9 cellular contexts compared by ENCODE assay signal in the genomic region with DNA sequence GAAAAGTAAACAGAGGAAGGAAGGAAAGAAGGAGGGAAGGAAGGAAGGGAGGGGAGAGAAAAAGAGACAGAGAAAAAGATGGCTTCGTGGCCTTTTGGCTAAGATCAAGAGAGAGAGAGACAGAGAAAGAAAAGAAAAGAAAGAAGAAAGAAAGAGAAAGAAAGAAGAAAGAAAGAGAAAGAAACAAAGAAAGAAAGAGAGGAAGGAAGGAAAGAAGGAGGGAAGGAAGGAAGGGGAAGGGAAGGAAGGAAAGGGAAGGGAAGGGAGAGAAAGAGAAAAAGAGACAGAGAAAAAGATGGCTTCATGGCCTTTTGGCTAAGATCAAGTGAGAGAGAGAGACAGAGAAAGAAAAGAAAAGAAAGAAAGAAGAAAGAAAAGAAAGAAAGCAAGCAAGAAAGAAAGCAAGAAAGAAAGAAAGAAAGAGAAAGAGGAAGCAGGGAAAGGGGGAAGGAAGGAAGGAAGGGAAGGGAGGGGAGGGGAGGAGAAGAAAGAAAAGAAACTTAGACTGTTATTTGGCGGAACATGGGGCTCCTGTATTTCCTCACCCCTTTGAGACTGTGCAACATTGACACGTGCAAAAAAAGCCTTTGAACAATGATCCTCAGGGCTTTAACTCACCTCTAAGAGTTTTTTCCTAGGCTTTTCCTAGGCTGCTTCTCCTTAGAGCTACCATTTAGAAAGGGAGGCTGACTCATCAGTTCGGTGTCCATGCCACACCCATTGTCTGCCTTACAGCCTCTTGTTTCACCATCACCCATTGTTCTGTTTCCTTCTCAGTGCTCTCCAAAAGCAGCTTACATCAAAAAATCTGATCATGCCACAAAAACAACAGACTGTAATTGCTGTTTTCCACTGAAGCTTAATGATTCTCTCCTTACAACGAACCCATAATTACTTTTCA.
DNase-seq lines count a peak whose midpoint lies in the region; ATAC-seq, FAIRE-seq and TF ChIP-seq lines count a peak whose summit lies in the region.
"Had no signal": no experiment of that assay in that cellular context is flagged by ENCODE, and none has a peak within 500 bp of the region (broad histone marks: within the 10 kb centered on the region; RNA-seq: fewer than 3 reads in every experiment).

No MANE protein-coding gene starts in this region.

- no peak overlapping the region for H4K91ac ChIP-seq in H1 (replicated peaks; ENCODE audit: insufficient read length, low read length)

- H3K79me1 ChIP-seq in H1 (ENCODE audit: low read depth, low read length), result no peaks in the 10 kb centered on the region

- TF ChIP-seq EP300 in H1 (IDR thresholded peaks at IDR 0.05; ENCODE audit: borderline replicate concordance in 1 of 2, low read depth in 2 of 2, low read length in 2 of 2), result no peak

- H3K4me2 ChIP-seq in H1 (ENCODE audit: insufficient read depth in 1 of 2, low read depth in 2 of 2, low read length in 2 of 2), result no peak overlapping the region

- whole genome bisulfite sequencing in H1 (ENCODE audit: extremely low coverage in 1 of 2, insufficient coverage in 1 of 2, insufficient read length in 1 of 2, insufficient replicate concordance in 2 of 2, low coverage in 1 of 2, low lambda C conversion rate in 2 of 2, missing lambda C conversion rate in 1 of 2), 2 experiments, result 63% methylated on average over 5 of the region's 5 CpGs; no CpG with 5 or more reads in 1 of the 2 experiments

- no peak overlapping the region for H2BK20ac ChIP-seq in H1 (ENCODE audit: low read length)

- TF ChIP-seq CTCF in H1 (IDR thresholded peaks at IDR 0.05; ENCODE audit: control extremely low read depth in 1 of 3, insufficient read depth in 1 of 3, low read depth in 1 of 3, low read length in 3 of 3), result no peak

- H3K79me2 ChIP-seq in H1 (ENCODE audit: control insufficient read depth in 1 of 2, insufficient read depth in 2 of 2, low read length in 2 of 2), result no peaks in the 10 kb centered on the region

- H4K5ac ChIP-seq in H1 (ENCODE audit: insufficient read length, low read depth, low read length), result no peak overlapping the region

- no peaks in the 10 kb centered on the region for H4K20me1 ChIP-seq in H1 (replicated peaks in 1 of 2; ENCODE audit: control insufficient read depth in 1 of 2, insufficient read depth in 2 of 2, low read length in 2 of 2)

- no peak overlapping the region for H2AK5ac ChIP-seq in H1 (ENCODE audit: low read depth, low read length)

- no peaks in the 10 kb centered on the region for H3K23me2 ChIP-seq in H1 (ENCODE audit: low read depth, low read length)

- no peaks in the 10 kb centered on the region for H3K9me3 ChIP-seq in H1 (ENCODE audit: insufficient read depth in 2 of 2, low read depth in 1 of 2, low read length in 1 of 2)

- H3K36me3 ChIP-seq in H7 (replicated peaks; ENCODE audit: control insufficient read depth, insufficient read depth, low read length) (no peaks in the 10 kb centered on the region), H1 (ENCODE audit: control insufficient read depth in 2 of 4, insufficient read depth in 4 of 4, low read length in 3 of 4) (no peaks in the 10 kb centered on the region)

- FAIRE-seq in H1 (lab: Jason Lieb, UNC), result no peak

- no peak overlapping the region for H3K14ac ChIP-seq in H1 (ENCODE audit: insufficient read length)

- no peak overlapping the region for H2BK120ac ChIP-seq in H1 (replicated peaks; ENCODE audit: low read depth, low read length)

- no peaks in the 10 kb centered on the region for H3K27me3 ChIP-seq in H7 (ENCODE audit: control insufficient read depth, insufficient read depth, low read length)
- no peaks in the 10 kb centered on the region for H3K27me3 ChIP-seq in H1 (replicated peaks in 1 of 4; ENCODE audit: control insufficient read depth in 3 of 4, extremely low read depth in 1 of 4, insufficient read depth in 3 of 4, low read length in 3 of 4)

- H3K4me1 ChIP-seq in H1 (replicated peaks in 1 of 4; ENCODE audit: control insufficient read depth in 3 of 4, insufficient read depth in 4 of 4, low read length in 3 of 4), result no peaks in the 10 kb centered on the region

- POLR2A ChIA-PET in H1 (lab: Charles Lee; ENCODE audit: partially characterized antibody), result no interaction called here

- H2AFZ ChIP-seq in H1 (ENCODE audit: low read length), result peak overlapping the region; percentile 13; the same call in 1 of the 2 replicates

- no peak overlapping the region for H3K4me3 ChIP-seq in H7 (ENCODE audit: insufficient read depth, low read depth, low read length)
- no peak overlapping the region for H3K4me3 ChIP-seq in H1 (ENCODE audit: extremely low read depth in 1 of 4, insufficient read depth in 2 of 4, low read depth in 3 of 4, low read length in 4 of 4)
- no peak overlapping the region for H3K4me3 ChIP-seq in skeletal muscle cell (ENCODE audit: low read depth, low read length)

- no peak for TF ChIP-seq POLR2A in H1 (IDR thresholded peaks at IDR 0.05; ENCODE audit: control extremely low read depth in 1 of 2, low read depth in 2 of 2, low read length in 2 of 2)

- no peak overlapping the region for H3K9ac ChIP-seq in H1 (replicated peaks in 1 of 4; ENCODE audit: extremely low read depth in 1 of 4, low read depth in 3 of 4, low read length in 3 of 4)

- H4K8ac ChIP-seq in H1 (ENCODE audit: extremely low read depth, insufficient read depth, low read length), result no peak overlapping the region

- DNase-seq in H7, result peak; percentile 11
- DNase-seq in NCI-H748 (lab: John Stamatoyannopoulos, UW; ENCODE audit: unreplicated experiment), result peak; percentile 64
- DNase-seq in H1 (ENCODE audit: low read depth in 1 of 2, low spot score in 2 of 2), result no peak
- peak; percentile 53 for DNase-seq in skeletal muscle cell (ENCODE audit: low read depth)
- DNase-seq in activated CD4-positive, CD25-positive, alpha-beta regulatory T cell treated with anti-CD3 and anti-CD28 coated beads, Interleukin-2, amount 50 U/mL, for 72 hours, result no peak
- DNase-seq: activated naive CD4-positive, alpha-beta T cell treated with anti-CD3 and anti-CD28 coated beads for 36 hours; NCI-H1105 had no signal

- CTCF ChIA-PET in H1 (lab: Charles Lee; ENCODE audit: partially characterized antibody), result interaction anchor here (0.9 to 1.0 kb wide), 2 partner anchors 33 to 45 kb away, joined by 3 to 5 read pairs; no protein-coding TSS in a partner anchor

- no peak overlapping the region for H2BK12ac ChIP-seq in H1 (ENCODE audit: low read depth, low read length)

- H3K18ac ChIP-seq in H1 (ENCODE audit: extremely low read depth, low read length), result no peak overlapping the region

- H3K4ac ChIP-seq in H1 (replicated peaks; ENCODE audit: insufficient read length, low read depth, low read length), result no peak overlapping the region

- no peak overlapping the region for H3K23ac ChIP-seq in H1 (ENCODE audit: insufficient read length)

- H3K27ac ChIP-seq in H1 (ENCODE audit: low read depth, low read length), result no peak overlapping the region

- H3K56ac ChIP-seq in H1 (replicated peaks; ENCODE audit: insufficient read length, low read depth, low read length), result no peak overlapping the region

- no peak overlapping the region for H2BK5ac ChIP-seq in H1 (ENCODE audit: low read depth, low read length)

- ATAC-seq in GM21529 (IDR thresholded peaks at IDR 0.05; ENCODE audit: unreplicated experiment) (no peak), GM21447 (IDR thresholded peaks at IDR 0.05; ENCODE audit: unreplicated experiment) (no peak)

- no peak for TF ChIP-seq RAD21 in H1 (IDR thresholded peaks at IDR 0.05 in 1 of 2, conservative IDR thresholded peaks at IDR 0.05 in 1 of 2; ENCODE audit: low read depth in 2 of 2, low read length in 2 of 2)

- H2BK15ac ChIP-seq in H1 (ENCODE audit: low read length), result no peak overlapping the region

TF ChIP-seq in H1, 55 proteins besides CTCF, POLR2A, EP300 and RAD21 (continues in another document):
- TF ChIP-seq EZH2 (IDR thresholded peaks at IDR 0.05; ENCODE audit: low read depth, low read length, severe bottlenecking) (no peak), BACH1 (IDR thresholded peaks at IDR 0.05; ENCODE audit: low read length) (no peak), HDAC6 (IDR thresholded peaks at IDR 0.05; ENCODE audit: low read depth, low read length) (no peak), TAF7 (optimal IDR thresholded peaks at IDR 0.05; ENCODE audit: borderline replicate concordance, low read depth, low read length) (no peak), RBBP5 (IDR thresholded peaks at IDR 0.05; ENCODE audit: borderline replicate concordance, low read depth, low read length) (no peak), RFX5 (IDR thresholded peaks at IDR 0.05; ENCODE audit: borderline replicate concordance, low read depth, low read length) (no peak), CHD2 (IDR thresholded peaks at IDR 0.05; ENCODE audit: low read length) (no peak), ZNF274 (IDR thresholded peaks at IDR 0.05; ENCODE audit: borderline replicate concordance, extremely low read depth, low read length) (no peak), POU5F1 (IDR thresholded peaks at IDR 0.05; ENCODE audit: low read depth, low read length) (no peak), E2F6 (IDR thresholded peaks at IDR 0.05) (no peak), YY1 (IDR thresholded peaks at IDR 0.05; ENCODE audit: low read depth, low read length) (no peak), SIRT6 (IDR thresholded peaks at IDR 0.05; ENCODE audit: low read length) (no peak), TAF1 (IDR thresholded peaks at IDR 0.05; ENCODE audit: low read depth, low read length) (no peak), KDM1A (IDR thresholded peaks at IDR 0.05; ENCODE audit: borderline replicate concordance, low read length) (no peak), KDM4A (IDR thresholded peaks at IDR 0.05; ENCODE audit: low read depth, low read length, severe bottlenecking) (no peak), SP2 (IDR thresholded peaks at IDR 0.05; ENCODE audit: low read length) (no peak)
- TF ChIP-seq, protein P1, sequence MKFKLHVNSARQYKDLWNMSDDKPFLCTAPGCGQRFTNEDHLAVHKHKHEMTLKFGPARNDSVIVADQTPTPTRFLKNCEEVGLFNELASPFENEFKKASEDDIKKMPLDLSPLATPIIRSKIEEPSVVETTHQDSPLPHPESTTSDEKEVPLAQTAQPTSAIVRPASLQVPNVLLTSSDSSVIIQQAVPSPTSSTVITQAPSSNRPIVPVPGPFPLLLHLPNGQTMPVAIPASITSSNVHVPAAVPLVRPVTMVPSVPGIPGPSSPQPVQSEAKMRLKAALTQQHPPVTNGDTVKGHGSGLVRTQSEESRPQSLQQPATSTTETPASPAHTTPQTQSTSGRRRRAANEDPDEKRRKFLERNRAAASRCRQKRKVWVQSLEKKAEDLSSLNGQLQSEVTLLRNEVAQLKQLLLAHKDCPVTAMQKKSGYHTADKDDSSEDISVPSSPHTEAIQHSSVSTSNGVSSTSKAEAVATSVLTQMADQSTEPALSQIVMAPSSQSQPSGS (IDR thresholded peaks at IDR 0.05; ENCODE audit: low read length), result no peak

Comparison
In these comparisons a context has a peak if more than half of its experiments do, and no peak if none do; other contexts are left out.
1. DNase-seq: peak in H7 (single experiment), NCI-H748 (single experiment) and skeletal muscle cell (single experiment); none in H1 (0 of 2) and activated CD4-positive, CD25-positive, alpha-beta regulatory T cell treated with anti-CD3 and anti-CD28 coated beads, Interleukin-2, amount 50 U/mL, for 72 hours (single experiment).